In genomic region chr7:46713868-46714596, GRCh38 we compare ENCODE assay signal across 20 cellular contexts.
A peak's percentile ranks its signal among the peaks of the same experiment; 100 is the strongest.
DNase-seq lines count a peak whose midpoint lies in the region; ATAC-seq and TF ChIP-seq lines count a peak whose summit lies in the region.
"Had no signal": no experiment of that assay in that cellular context is flagged by ENCODE, and none has a peak within 500 bp of the region (broad histone marks: within the 10 kb centered on the region; RNA-seq: fewer than 3 reads in every experiment).

No MANE protein-coding gene starts in this region.

- no peak for TF ChIP-seq CTCF in cardiac muscle cell (IDR thresholded peaks at IDR 0.05; ENCODE audit: low read depth, low read length)
- TF ChIP-seq CTCF in mesothelial cell of epicardium (IDR thresholded peaks at IDR 0.05; ENCODE audit: unreplicated experiment) = no peak
- no peak for TF ChIP-seq CTCF in tibial artery (IDR thresholded peaks at IDR 0.05)

- peaks cover 12% of the 10 kb centered on the region for H3K4me1 ChIP-seq in cardiac muscle cell (ENCODE audit: low read depth)
- H3K4me1 ChIP-seq in tibial artery = peaks cover 0 to 31% (median 11%) of the 10 kb centered on the region in 4 donors
- H3K4me1 ChIP-seq: SJCRH30 had no signal

- H3K27ac ChIP-seq in cardiac muscle cell (peak overlapping the region; percentile 33), tibial artery (peak overlapping the region in 1 of 2 donors; percentile 2)
- H3K27ac ChIP-seq: SJCRH30 had no signal

- intact Hi-C loops in tibial artery (cut with DNase I; ENCODE audit: low total_unique reads) = no loop called here

- no peaks in the 10 kb centered on the region for H3K9me3 ChIP-seq in cardiac muscle cell (ENCODE audit: low read depth)
- no peaks in the 10 kb centered on the region for H3K9me3 ChIP-seq in tibial artery
- H3K9me3 ChIP-seq: SJCRH30 had no signal

- H3K36me3 Mint-ChIP-seq in mesothelial cell of epicardium = no peaks in the 10 kb centered on the region
- H3K36me3 Mint-ChIP-seq: naive thymus-derived CD8-positive, alpha-beta T cell had no signal

- H3K27me3 ChIP-seq in cardiac muscle cell (no peaks in the 10 kb centered on the region), tibial artery (no peaks in the 10 kb centered on the region)
- H3K27me3 ChIP-seq: SJCRH30 had no signal

- H3K27me3 Mint-ChIP-seq in mesothelial cell of epicardium (ENCODE audit: low read depth) = no peaks in the 10 kb centered on the region
- H3K27me3 Mint-ChIP-seq: naive thymus-derived CD8-positive, alpha-beta T cell had no signal

- peaks cover 55% of the 10 kb centered on the region for H3K4me1 Mint-ChIP-seq in mesothelial cell of epicardium
- H3K4me1 Mint-ChIP-seq: naive thymus-derived CD8-positive, alpha-beta T cell had no signal

- DNase-seq in RPMI7951 (ENCODE audit: low read depth) (peak; percentile 41), cardiac muscle cell (ENCODE audit: low read depth in 1 of 2, low spot score in 1 of 2) (peak; percentile 46 to 62), mesothelial cell of epicardium (ENCODE audit: low spot score in 2 of 2, unreplicated experiment in 2 of 2) (no peak), tibial artery (peak; percentile 25 to 68), HuH-7.5 (ENCODE audit: low spot score) (no peak), iPS-NIHi7 (ENCODE audit: extremely low spot score) (no peak)
- DNase-seq: activated CD4-positive, alpha-beta T cell treated with anti-CD3 and anti-CD28 coated beads for 48 hours; activated naive CD4-positive, alpha-beta T cell treated with anti-CD3 and anti-CD28 coated beads, Interleukin-2, amount 50 U/mL, for 16 hours; activated T-cell treated with anti-CD3 and anti-CD28 coated beads for 4 hours; central memory CD4-positive, alpha-beta T cell; DND-41; H7; naive thymus-derived CD8-positive, alpha-beta T cell; NCI-H1092 treated with DMSO at 0.1 percent for 48 hours; NCI-H2171 treated with DMSO at 0.1 percent for 48 hours; retina; SJCRH30; stimulated activated CD4-positive, alpha-beta T cell treated with anti-CD3 and anti-CD28 coated beads, Interleukin-4, amount 100 ng/mL, for 24 hours; trophoblast cell had no signal

- H3K36me3 ChIP-seq in cardiac muscle cell (no peaks in the 10 kb centered on the region), tibial artery (no peaks in the 10 kb centered on the region)
- H3K36me3 ChIP-seq: SJCRH30 had no signal

- no peak for ATAC-seq in HG02852 (IDR thresholded peaks at IDR 0.05; ENCODE audit: unreplicated experiment)
- ATAC-seq: naive thymus-derived CD8-positive, alpha-beta T cell had no signal

- H3K4me3 ChIP-seq in cardiac muscle cell (no peak overlapping the region), tibial artery (no peak overlapping the region)
- H3K4me3 ChIP-seq: SJCRH30 had no signal

- no peak overlapping the region for H3K4me3 Mint-ChIP-seq in mesothelial cell of epicardium
- H3K4me3 Mint-ChIP-seq: naive thymus-derived CD8-positive, alpha-beta T cell had no signal

- no peaks in the 10 kb centered on the region for H3K9me3 Mint-ChIP-seq in mesothelial cell of epicardium

- H3K27ac Mint-ChIP-seq in mesothelial cell of epicardium = peak overlapping the region; percentile 34
- H3K27ac Mint-ChIP-seq: naive thymus-derived CD8-positive, alpha-beta T cell had no signal

Comparison
In these comparisons a context has a peak if more than half of its experiments do, and no peak if none do; other contexts are left out.
1. DNase-seq: peak in RPMI7951 (single experiment), cardiac muscle cell (2 of 2) and tibial artery (2 of 2); none in mesothelial cell of epicardium (0 of 2), HuH-7.5 (single experiment) and iPS-NIHi7 (single experiment).